ENCODE assay signal across 1 cellular context in genomic region chr9:37415011-37415719, GRCh38.
TF ChIP-seq lines count a peak whose summit lies in the region.

No MANE protein-coding gene starts in this region.

TF ChIP-seq in GM12878, 131 proteins besides CTCF, POLR2A, EP300 and RAD21 (continued from another document):
- TF ChIP-seq ZBTB33 (IDR thresholded peaks at IDR 0.05) = no peak
- no peak for TF ChIP-seq ELK1 (IDR thresholded peaks at IDR 0.05; ENCODE audit: low read depth, low read length)
- no peak for TF ChIP-seq MYB (IDR thresholded peaks at IDR 0.05; ENCODE audit: borderline replicate concordance, low read depth, low read length)
- peak; percentile 72 for TF ChIP-seq SMC3 (IDR thresholded peaks at IDR 0.05; ENCODE audit: borderline replicate concordance, low read length)
- no peak for TF ChIP-seq BRCA1 (IDR thresholded peaks at IDR 0.05; ENCODE audit: low read depth, low read length)
